13 cellular contexts compared by ENCODE assay signal in genomic region chr5:143573568-143574170, GRCh38.
DNase-seq lines count a peak whose midpoint lies in the region; ATAC-seq and TF ChIP-seq lines count a peak whose summit lies in the region.
"Had no signal": no experiment of that assay in that cellular context is flagged by ENCODE, and none has a peak within 500 bp of the region (broad histone marks: within the 10 kb centered on the region; RNA-seq: fewer than 3 reads in every experiment).

No MANE protein-coding gene starts in this region.

- H3K4me3 ChIP-seq in OCI-LY3 (ENCODE audit: low read length), result peak overlapping the region; percentile 22
- H3K4me3 ChIP-seq: sigmoid colon had no signal

- no peaks in the 10 kb centered on the region for H3K9me3 ChIP-seq in OCI-LY3 (ENCODE audit: insufficient read depth, low read length)
- H3K9me3 ChIP-seq: sigmoid colon had no signal

- H2AFZ ChIP-seq in OCI-LY3 (ENCODE audit: low read depth, low read length), result peak overlapping the region; percentile 56

- no peak overlapping the region for H3K27ac Mint-ChIP-seq in activated T-cell treated with anti-CD3 and anti-CD28 coated beads, Interleukin-2, amount 50 U/mL, for 72 hours
- no peak overlapping the region for H3K27ac Mint-ChIP-seq in type B pancreatic cell
- H3K27ac Mint-ChIP-seq: mesothelial cell of epicardium had no signal

- peaks cover 34% of the 10 kb centered on the region for H3K4me1 ChIP-seq in OCI-LY3 (ENCODE audit: low read length)

- peak overlapping the region; percentile 2; the same call in 1 of the 2 replicates for H3K27ac ChIP-seq in OCI-LY3 (ENCODE audit: low read length)

- H3K27me3 Mint-ChIP-seq in activated T-cell treated with anti-CD3 and anti-CD28 coated beads, Interleukin-2, amount 50 U/mL, for 72 hours (ENCODE audit: low read depth), result peaks cover 22% of the 10 kb centered on the region
- no peaks in the 10 kb centered on the region for H3K27me3 Mint-ChIP-seq in type B pancreatic cell

- DNase-seq in putamen (ENCODE audit: low spot score) (peak; percentile 4), type B pancreatic cell (ENCODE audit: extremely low spot score, unreplicated experiment) (no peak), NCI-H345 treated with DMSO at 0.1 percent for 48 hours (lab: John Stamatoyannopoulos, UW; ENCODE audit: unreplicated experiment) (no peak)
- DNase-seq in activated T-cell treated with anti-CD3 and anti-CD28 coated beads, Interleukin-2, amount 50 U/mL, for 72 hours, result no peak
- DNase-seq: effector memory CD4-positive, alpha-beta T cell; NCI-H1930; sigmoid colon had no signal

- no peaks in the 10 kb centered on the region for H3K36me3 Mint-ChIP-seq in activated T-cell treated with anti-CD3 and anti-CD28 coated beads, Interleukin-2, amount 50 U/mL, for 72 hours (ENCODE audit: insufficient read depth in 2 of 2)
- no peaks in the 10 kb centered on the region for H3K36me3 Mint-ChIP-seq in type B pancreatic cell
- H3K36me3 Mint-ChIP-seq: mesothelial cell of epicardium had no signal

- peaks cover 0 to 2% of the 10 kb centered on the region in 2 donors for H3K9me3 Mint-ChIP-seq in activated T-cell treated with anti-CD3 and anti-CD28 coated beads, Interleukin-2, amount 50 U/mL, for 72 hours
- H3K9me3 Mint-ChIP-seq in type B pancreatic cell, result peaks cover 5% of the 10 kb centered on the region
- H3K9me3 Mint-ChIP-seq: mesothelial cell of epicardium had no signal

- peak overlapping the region; percentile 19; the same call in 1 of the 2 replicates for H3K9ac ChIP-seq in OCI-LY3 (ENCODE audit: low read length)

- H3K27me3 ChIP-seq in OCI-LY3 (ENCODE audit: low read depth, low read length), result no peaks in the 10 kb centered on the region
- H3K27me3 ChIP-seq: sigmoid colon had no signal

- ATAC-seq in GM19035 (IDR thresholded peaks at IDR 0.05; ENCODE audit: unreplicated experiment) (peak; percentile 65), HG02759 (IDR thresholded peaks at IDR 0.05; ENCODE audit: unreplicated experiment) (peak; percentile 76), HG03025 (IDR thresholded peaks at IDR 0.05; ENCODE audit: low FRiP score, unreplicated experiment) (no peak)
- no peak for ATAC-seq in activated T-cell treated with anti-CD3 and anti-CD28 coated beads, Interleukin-2, amount 50 U/mL, for 72 hours (replicated peaks in 1 of 2)
- ATAC-seq: HCT116 had no signal

- no peak overlapping the region for H3K4me3 Mint-ChIP-seq in activated T-cell treated with anti-CD3 and anti-CD28 coated beads, Interleukin-2, amount 50 U/mL, for 72 hours
- no peak overlapping the region for H3K4me3 Mint-ChIP-seq in type B pancreatic cell
- H3K4me3 Mint-ChIP-seq: mesothelial cell of epicardium had no signal

- no peaks in the 10 kb centered on the region for H4K20me1 ChIP-seq in OCI-LY3 (ENCODE audit: insufficient read depth, low read length)

- H3K4me2 ChIP-seq in OCI-LY3 (ENCODE audit: low read length), result peak overlapping the region; percentile 66

- H3K79me2 ChIP-seq in OCI-LY3 (ENCODE audit: low read length), result no peaks in the 10 kb centered on the region

- peaks cover 28% of the 10 kb centered on the region for H3K4me1 Mint-ChIP-seq in activated T-cell treated with anti-CD3 and anti-CD28 coated beads, Interleukin-2, amount 50 U/mL, for 72 hours (ENCODE audit: low read depth)
- H3K4me1 Mint-ChIP-seq in type B pancreatic cell (ENCODE audit: unreplicated experiment), result peaks cover 20% of the 10 kb centered on the region

- TF ChIP-seq CTCF in OCI-LY3 (IDR thresholded peaks at IDR 0.05; ENCODE audit: low read depth, low read length), result no peak
- no peak for TF ChIP-seq CTCF in type B pancreatic cell (conservative IDR thresholded peaks at IDR 0.05)

- no peaks in the 10 kb centered on the region for H3K36me3 ChIP-seq in OCI-LY3 (replicated peaks; ENCODE audit: low read depth, low read length)
- H3K36me3 ChIP-seq: sigmoid colon had no signal

Comparison
In these comparisons a context has a peak if more than half of its experiments do, and no peak if none do; other contexts are left out.
1. ATAC-seq: peak in GM19035 (single experiment) and HG02759 (single experiment); none in HG03025 (single experiment) and activated T-cell treated with anti-CD3 and anti-CD28 coated beads, Interleukin-2, amount 50 U/mL, for 72 hours (0 of 2).